In genomic region chr19:38989614-38990013, GRCh38 we compare ENCODE assay signal across 5 cellular contexts. TPM values are rescaled to one million over a fixed set of nuclear protein-coding genes. Genes with fewer than 3 reads are reported as not detected.
"Had no signal": no experiment of that assay in that cellular context is flagged by ENCODE, and none has a peak within 500 bp of the region (broad histone marks: within the 10 kb centered on the region; RNA-seq: fewer than 3 reads in every experiment).

No MANE protein-coding gene starts in this region.

RNA-seq across cellular contexts. Expression of gene FBXO17, which starts 14.1 kb away (rescaled TPM):
- total RNA-seq: activated CD4-positive, alpha-beta T cell treated with anti-CD3 and anti-CD28 coated beads for 36 hours; activated CD8-positive, alpha-beta T cell treated with anti-CD3 and anti-CD28 coated beads, Interleukin-2, amount 10 ng/mL, durations not matched to agents 7 days and 5 days; activated naive CD8-positive, alpha-beta T cell treated with anti-CD3 and anti-CD28 coated beads, Interleukin-2, amount 10 ng/mL, durations not matched to agents 7 days and 5 days; activated T-helper 2 cell treated with anti-CD3 and anti-CD28 coated beads, Interferon-gamma antibody, Interleukin-2, Interleukin-4, amounts not matched to agents 10 μg/mL and 5 μg/mL and 100 μg/mL, durations not matched to agents 14 hours and 24 hours and 36 hours had no signal

RNA-seq across cellular contexts. Expression of gene FBXO27, which starts 42.7 kb away (rescaled TPM):
- total RNA-seq: activated CD4-positive, alpha-beta T cell treated with anti-CD3 and anti-CD28 coated beads, Interleukin-2, amount 10 ng/mL, durations not matched to agents 7 days and 5 days; activated CD8-positive, alpha-beta T cell treated with anti-CD3 and anti-CD28 coated beads, Interleukin-2, amount 10 ng/mL, durations not matched to agents 7 days and 5 days; activated naive CD8-positive, alpha-beta T cell treated with anti-CD3 and anti-CD28 coated beads, Interleukin-2, amount 10 ng/mL, durations not matched to agents 7 days and 5 days had no signal
